19 cellular contexts compared by ENCODE assay signal in the genomic region with DNA sequence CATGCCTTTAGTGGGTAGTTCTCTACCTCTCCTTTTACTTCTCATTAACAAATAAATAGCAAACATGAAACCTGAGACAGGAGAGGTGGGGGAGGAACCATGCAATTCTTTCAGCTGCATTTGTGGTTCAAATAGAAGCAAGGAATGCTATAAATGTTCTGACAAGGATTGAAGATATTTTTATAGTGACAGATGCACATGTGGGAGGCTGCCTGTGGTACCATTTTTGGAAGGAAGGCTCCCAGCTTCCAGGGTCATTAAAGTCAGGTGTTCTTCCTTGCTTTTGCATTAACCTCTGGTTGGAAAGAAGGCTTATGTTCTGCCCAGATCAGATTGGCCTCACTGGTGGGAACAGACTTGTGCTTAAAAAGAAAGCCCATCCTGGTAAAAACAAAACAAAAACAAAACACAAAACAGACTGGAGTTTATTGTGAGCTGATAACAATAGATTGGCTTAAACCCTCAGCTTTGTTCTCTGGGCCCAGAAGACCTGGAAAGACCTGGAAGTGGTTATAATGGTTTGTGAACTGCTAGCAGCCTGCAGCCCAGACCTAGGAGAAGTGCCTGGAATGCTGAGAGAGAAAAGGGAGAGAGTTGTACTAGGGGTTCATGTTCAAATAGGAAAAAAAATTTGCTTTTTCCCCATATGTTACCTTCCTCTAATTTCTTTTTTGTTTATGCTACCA.
A peak's percentile ranks its signal among the peaks of the same experiment; 100 is the strongest.
DNase-seq lines count a peak whose midpoint lies in the region; TF ChIP-seq lines count a peak whose summit lies in the region.
"Had no signal": no experiment of that assay in that cellular context is flagged by ENCODE, and none has a peak within 500 bp of the region (broad histone marks: within the 10 kb centered on the region; RNA-seq: fewer than 3 reads in every experiment).

No MANE protein-coding gene starts in this region.

- H3K4me1 Mint-ChIP-seq in glutamatergic neuron (ENCODE audit: low read depth, unreplicated experiment): peaks cover 30% of the 10 kb centered on the region
- H3K4me1 Mint-ChIP-seq: natural killer cell had no signal

- H3K27me3 Mint-ChIP-seq in glutamatergic neuron (ENCODE audit: unreplicated experiment): peaks cover 2% of the 10 kb centered on the region

- H3K4me1 ChIP-seq in ES-I3 (ENCODE audit: insufficient read depth, low read length) (peaks cover 27% of the 10 kb centered on the region), HUES64 (ENCODE audit: insufficient read depth, low read length) (peaks cover 33% of the 10 kb centered on the region), osteoblast (ENCODE audit: insufficient read depth, low read length) (no peaks in the 10 kb centered on the region)
- H3K4me1 ChIP-seq: BE2C, SJSA1, uterus had no signal

- DNase-seq in fibroblast of mammary gland (ENCODE audit: low read depth) (peak; percentile 10), osteoblast (ENCODE audit: insufficient read length, low spot score, missing footprints) (peak; percentile 47), RPMI8226 (no peak), glutamatergic neuron (no peak), C1 segment of cervical spinal cord (lab: John Stamatoyannopoulos, UW) (no peak)
- DNase-seq: activated naive CD8-positive, alpha-beta T cell treated with anti-CD3 and anti-CD28 coated beads, Interleukin-2, amount 10 ng/mL, durations not matched to agents 7 days and 5 days; Calu3; GDM1; natural killer cell; stimulated activated CD4-positive, alpha-beta T cell treated with anti-CD3 and anti-CD28 coated beads, Interleukin-4, amount 100 ng/mL, for 4 hours; T-helper 9 cell; uterus had no signal

- H3K4me3 Mint-ChIP-seq in glutamatergic neuron (ENCODE audit: unreplicated experiment): no peak overlapping the region
- H3K4me3 Mint-ChIP-seq: activated naive CD8-positive, alpha-beta T cell treated with anti-CD3 and anti-CD28 coated beads, Interleukin-2, amount 10 ng/mL, durations not matched to agents 7 days and 5 days; natural killer cell had no signal

- H3K9me3 ChIP-seq in ES-I3 (ENCODE audit: control insufficient read depth, insufficient read depth, low read length): no peaks in the 10 kb centered on the region
- no peaks in the 10 kb centered on the region for H3K9me3 ChIP-seq in HUES64 (ENCODE audit: insufficient read depth, low read depth, low read length)
- H3K9me3 ChIP-seq in osteoblast (ENCODE audit: low read depth, low read length): no peaks in the 10 kb centered on the region
- H3K9me3 ChIP-seq: BE2C, MG63, SJSA1, uterus had no signal

- TF ChIP-seq CTCF in fibroblast of mammary gland (conservative IDR thresholded peaks at IDR 0.05; ENCODE audit: control insufficient read depth, insufficient read depth, low read depth, low read length) (no peak), osteoblast (IDR thresholded peaks at IDR 0.05; ENCODE audit: extremely low read depth, low read depth, low read length) (no peak), glutamatergic neuron (IDR thresholded peaks at IDR 0.05; ENCODE audit: partially characterized antibody, unreplicated experiment) (no peak)

- peaks cover 5% of the 10 kb centered on the region for H3K36me3 Mint-ChIP-seq in glutamatergic neuron (ENCODE audit: unreplicated experiment)
- H3K36me3 Mint-ChIP-seq: activated naive CD8-positive, alpha-beta T cell treated with anti-CD3 and anti-CD28 coated beads, Interleukin-2, amount 10 ng/mL, durations not matched to agents 7 days and 5 days; natural killer cell had no signal

- H3K9ac ChIP-seq in ES-I3 (ENCODE audit: low read depth, low read length) (peak overlapping the region; percentile 25; the same call in 1 of the 2 replicates), HUES64 (ENCODE audit: low read depth, low read length) (no peak overlapping the region)

- H2AFZ ChIP-seq in osteoblast (ENCODE audit: low read length): no peak overlapping the region

- no peaks in the 10 kb centered on the region for H3K27me3 ChIP-seq in HUES64 (ENCODE audit: insufficient read depth, low read length)
- no peaks in the 10 kb centered on the region for H3K27me3 ChIP-seq in osteoblast (ENCODE audit: insufficient read depth, low read length)
- H3K27me3 ChIP-seq: BE2C, MG63, SJSA1, uterus had no signal

- H3K4me3 ChIP-seq in HUES64 (ENCODE audit: low read length) (no peak overlapping the region; the same call in 1 of the 2 replicates), fibroblast of mammary gland (ENCODE audit: control insufficient read depth, low read depth, low read length) (no peak overlapping the region), osteoblast (ENCODE audit: insufficient read depth, low read length) (no peak overlapping the region)
- H3K4me3 ChIP-seq: lung, MG63, SJSA1, uterus had no signal

- H3K27ac ChIP-seq in HUES64 (ENCODE audit: low read depth, low read length): peak overlapping the region; percentile 48; the same call in 1 of the 2 replicates
- no peak overlapping the region for H3K27ac ChIP-seq in osteoblast (ENCODE audit: low read depth, low read length)
- H3K27ac ChIP-seq: epithelial cell of prostate, SJSA1 had no signal

- H3K27ac Mint-ChIP-seq in glutamatergic neuron (ENCODE audit: unreplicated experiment): no peak overlapping the region
- H3K27ac Mint-ChIP-seq: activated naive CD8-positive, alpha-beta T cell treated with anti-CD3 and anti-CD28 coated beads, Interleukin-2, amount 10 ng/mL, durations not matched to agents 7 days and 5 days; natural killer cell had no signal

- H3K9me3 Mint-ChIP-seq in glutamatergic neuron (ENCODE audit: unreplicated experiment): peaks cover 6% of the 10 kb centered on the region
- H3K9me3 Mint-ChIP-seq: activated naive CD8-positive, alpha-beta T cell treated with anti-CD3 and anti-CD28 coated beads, Interleukin-2, amount 10 ng/mL, durations not matched to agents 7 days and 5 days; natural killer cell had no signal

- H3K4me2 ChIP-seq in osteoblast (ENCODE audit: insufficient read depth, low read length): no peak overlapping the region

- no peaks in the 10 kb centered on the region for H3K36me3 ChIP-seq in ES-I3 (ENCODE audit: insufficient read depth, low read length)
- H3K36me3 ChIP-seq in HUES64 (ENCODE audit: insufficient read depth, low read length): no peaks in the 10 kb centered on the region
- H3K36me3 ChIP-seq in osteoblast (ENCODE audit: insufficient read depth, low read length): no peaks in the 10 kb centered on the region
- H3K36me3 ChIP-seq: BE2C, MG63, SJSA1, uterus had no signal

- no peaks in the 10 kb centered on the region for H4K20me1 ChIP-seq in osteoblast (ENCODE audit: insufficient read depth, low read length)

- H3K79me2 ChIP-seq in osteoblast (ENCODE audit: insufficient read depth, low read length): no peaks in the 10 kb centered on the region

Comparison
In these comparisons a context has a peak if more than half of its experiments do, and no peak if none do; other contexts are left out.
1. DNase-seq: peak in fibroblast of mammary gland (single experiment) and osteoblast (single experiment); none in RPMI8226 (single experiment), glutamatergic neuron (single experiment) and C1 segment of cervical spinal cord (0 of 14).